In genomic region chr2:151916632-151917031, GRCh38 we compare ENCODE assay signal across 1 cellular context.
TF ChIP-seq lines count a peak whose summit lies in the region.

No MANE protein-coding gene starts in this region.

TF ChIP-seq in HepG2, 621 proteins besides CTCF, POLR2A, EP300 and RAD21 (continued from another document):
- TF ChIP-seq SRSF1 (optimal IDR thresholded peaks at IDR 0.05; ENCODE audit: low read depth, low read length) (no peak), CCDC6 (CRISPR knock-in tag; IDR thresholded peaks at IDR 0.05) (no peak), ZNF563 (CRISPR knock-in tag; IDR thresholded peaks at IDR 0.05) (no peak), HNF1B (CRISPR knock-in tag; IDR thresholded peaks at IDR 0.05) (no peak)
TF ChIP-seq in HepG2: peak in this region for 0.
